ENCODE assay signal across 1 cellular context in genomic region chr2:189552991-189553404, GRCh38.
TF ChIP-seq lines count a peak whose summit lies in the region.

No MANE protein-coding gene starts in this region.

TF ChIP-seq in GM23338, 12 proteins besides CTCF, POLR2A, EP300 and RAD21 (continued from another document):
- TF ChIP-seq ZNF462 (CRISPR knock-in tag; IDR thresholded peaks at IDR 0.05): no peak
- TF ChIP-seq ETS1 (IDR thresholded peaks at IDR 0.05): no peak
- TF ChIP-seq CREB1 (CRISPR knock-in tag; IDR thresholded peaks at IDR 0.05; ENCODE audit: low read depth): no peak
- TF ChIP-seq POLR2AphosphoS5 (IDR thresholded peaks at IDR 0.05; ENCODE audit: low read depth): no peak
- TF ChIP-seq STAT1 (IDR thresholded peaks at IDR 0.05; ENCODE audit: unreplicated experiment): no peak
- TF ChIP-seq ZNF114 (CRISPR knock-in tag; IDR thresholded peaks at IDR 0.05): no peak
- TF ChIP-seq EZH2 (IDR thresholded peaks at IDR 0.05; ENCODE audit: low read depth, unreplicated experiment): no peak
- no peak for TF ChIP-seq NANOG (IDR thresholded peaks at IDR 0.05; ENCODE audit: borderline replicate concordance)
- TF ChIP-seq JUNB (IDR thresholded peaks at IDR 0.05; ENCODE audit: unreplicated experiment): no peak
- no peak for TF ChIP-seq ZNF331 (CRISPR knock-in tag; IDR thresholded peaks at IDR 0.05; ENCODE audit: low read depth)
- no peak for TF ChIP-seq EZH2phosphoT487 (IDR thresholded peaks at IDR 0.05; ENCODE audit: unreplicated experiment)
